In the genomic region with DNA sequence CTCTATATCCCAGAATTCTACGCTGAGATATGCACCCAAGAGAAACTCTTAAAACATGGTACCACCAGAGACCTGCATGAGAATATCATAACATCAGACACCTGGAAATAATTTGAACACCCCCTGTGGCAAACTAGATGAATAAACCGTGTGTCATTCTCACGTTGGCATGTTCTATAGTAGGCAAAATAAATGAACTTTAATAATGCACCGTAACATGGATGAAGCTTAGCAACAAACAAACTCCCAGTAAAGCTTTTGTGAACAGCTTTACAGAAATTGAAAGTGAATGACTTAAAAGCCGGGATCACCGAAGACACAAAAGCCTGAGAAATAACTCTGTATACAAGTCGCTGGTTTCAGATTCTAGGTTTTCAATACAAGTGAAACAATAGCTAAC, we compare ENCODE assay signal across 16 cellular contexts.
DNase-seq lines count a peak whose midpoint lies in the region; TF ChIP-seq lines count a peak whose summit lies in the region.
"Had no signal": no experiment of that assay in that cellular context is flagged by ENCODE, and none has a peak within 500 bp of the region (broad histone marks: within the 10 kb centered on the region; RNA-seq: fewer than 3 reads in every experiment).

No MANE protein-coding gene starts in this region.

- in situ Hi-C loops in SK-MEL-5 (cut with HindIII; ENCODE audit: low pct_unique_long_range_greater_than_20kb, low sequenced_read_pairs): no loop called here

- TF ChIP-seq CTCF in osteocyte (IDR thresholded peaks at IDR 0.05): no peak

- H3K27me3 Mint-ChIP-seq in osteocyte (ENCODE audit: unreplicated experiment): no peaks in the 10 kb centered on the region
- H3K27me3 Mint-ChIP-seq: activated B cell treated with CpG ODN at 0.5 μM for 24 hours had no signal

- peaks cover 7% of the 10 kb centered on the region for H3K9me3 Mint-ChIP-seq in osteocyte (ENCODE audit: unreplicated experiment)
- H3K9me3 Mint-ChIP-seq: activated B cell treated with CpG ODN at 0.5 μM for 24 hours had no signal

- peaks cover 58% of the 10 kb centered on the region for H3K4me1 Mint-ChIP-seq in osteocyte (ENCODE audit: unreplicated experiment)
- H3K4me1 Mint-ChIP-seq: activated B cell treated with CpG ODN at 0.5 μM for 24 hours had no signal

- DNase-seq in H4 (ENCODE audit: low spot score) (peak; percentile 12), SK-MEL-5 (ENCODE audit: low read depth, low spot score) (peak; percentile 4), fibroblast of gingiva (ENCODE audit: low read depth) (peak; percentile 53), osteocyte (ENCODE audit: extremely low spot score, unreplicated experiment) (no peak), ureter (ENCODE audit: low spot score) (no peak), COR-L47 (lab: John Stamatoyannopoulos, UW) (no peak), middle frontal gyrus (ENCODE audit: extremely low spot score, low spot score) (no peak), NCI-H510A (lab: John Stamatoyannopoulos, UW) (no peak)
- DNase-seq: activated B cell treated with CpG ODN at 0.5 μM for 24 hours; activated CD8-positive, alpha-beta T cell treated with anti-CD3 and anti-CD28 coated beads, Interleukin-2, amount 10 ng/mL, durations not matched to agents 7 days and 5 days; caudate nucleus; effector memory CD4-positive, alpha-beta T cell; NK-92 treated with Interleukin-12 subunit alpha and Interleukin-12 subunit beta, amount 100 ng/mL, for 24 hours; ovary; sigmoid colon; stimulated activated CD4-positive, alpha-beta T cell treated with anti-CD3 and anti-CD28 coated beads, Interleukin-4, amount 100 ng/mL, for 1 hour had no signal

- peak overlapping the region; percentile 64 for H3K4me3 Mint-ChIP-seq in osteocyte (ENCODE audit: unreplicated experiment)
- H3K4me3 Mint-ChIP-seq: activated B cell treated with CpG ODN at 0.5 μM for 24 hours; activated CD8-positive, alpha-beta T cell treated with anti-CD3 and anti-CD28 coated beads, Interleukin-2, amount 10 ng/mL, durations not matched to agents 7 days and 5 days had no signal

- H3K27ac Mint-ChIP-seq in osteocyte (ENCODE audit: unreplicated experiment): peak overlapping the region; percentile 93
- H3K27ac Mint-ChIP-seq: activated B cell treated with CpG ODN at 0.5 μM for 24 hours; activated CD8-positive, alpha-beta T cell treated with anti-CD3 and anti-CD28 coated beads, Interleukin-2, amount 10 ng/mL, durations not matched to agents 7 days and 5 days had no signal

- no peaks in the 10 kb centered on the region for H3K36me3 Mint-ChIP-seq in osteocyte (ENCODE audit: unreplicated experiment)

Comparison
In these comparisons a context has a peak if more than half of its experiments do, and no peak if none do; other contexts are left out.
1. DNase-seq: peak in H4 (single experiment), SK-MEL-5 (single experiment) and fibroblast of gingiva (single experiment); none in osteocyte (single experiment), ureter (single experiment), COR-L47 (single experiment), middle frontal gyrus (single experiment) and NCI-H510A (single experiment).